8 cellular contexts compared by ENCODE assay signal in genomic region chr20:10673176-10673830, GRCh38. TPM values are rescaled to one million over a fixed set of nuclear protein-coding genes. Genes with fewer than 3 reads are reported as not detected.
DNase-seq lines count a peak whose midpoint lies in the region; ATAC-seq and TF ChIP-seq lines count a peak whose summit lies in the region.

No MANE protein-coding gene starts in this region.

- H3K36me3 Mint-ChIP-seq in memory B cell, result no peaks in the 10 kb centered on the region

- peaks cover 23% of the 10 kb centered on the region for H3K4me1 Mint-ChIP-seq in memory B cell

- H3K27ac Mint-ChIP-seq in memory B cell, result no peak overlapping the region

- no peaks in the 10 kb centered on the region for H3K36me3 ChIP-seq in effector memory CD4-positive, alpha-beta T cell (ENCODE audit: control insufficient read depth, insufficient read depth, low read length)
- no peaks in the 10 kb centered on the region for H3K36me3 ChIP-seq in tibial nerve

- H3K4me3 Mint-ChIP-seq in memory B cell, result peak overlapping the region; percentile 79

- TF ChIP-seq EP300 in tibial nerve (IDR thresholded peaks at IDR 0.05), result no peak

- 1% methylated on average over 48 to 57 of the region's 73 CpGs for WGBS in tibial nerve, 2 donors

- H3K27me3 Mint-ChIP-seq in memory B cell, result peaks cover 22% of the 10 kb centered on the region

- H3K4me3 ChIP-seq in HFF-Myc (replicated peaks; ENCODE audit: low read depth, low read length), result peak overlapping the region; percentile 71
- H3K4me3 ChIP-seq in effector memory CD4-positive, alpha-beta T cell (ENCODE audit: insufficient read depth, low read depth, low read length, poor library complexity, severe bottlenecking), result peak overlapping the region; percentile 60
- peak overlapping the region; percentile 68 to 89 (median 80) for H3K4me3 ChIP-seq in tibial nerve

- no peaks in the 10 kb centered on the region for H3K9me3 ChIP-seq in effector memory CD4-positive, alpha-beta T cell (ENCODE audit: control insufficient read depth, low read length)
- no peaks in the 10 kb centered on the region for H3K9me3 ChIP-seq in tibial nerve

- H3K9me3 Mint-ChIP-seq in memory B cell, result no peaks in the 10 kb centered on the region

- DNase-seq in CD1c-positive myeloid dendritic cell (ENCODE audit: extremely low spot score) (peak; percentile 27), HFF-Myc (ENCODE audit: extremely low read depth, low read depth) (no peak), SKM-1 treated with dmso at 0.1 percent for 144 hours (lab: John Stamatoyannopoulos, UW; ENCODE audit: unreplicated experiment) (peak; percentile 49), memory B cell (ENCODE audit: low spot score in 2 of 2) (peak in 1 of 2 donors; percentile 19), tibial nerve (ENCODE audit: low spot score in 2 of 2) (no peak), kidney tubule cell (ENCODE audit: low spot score) (no peak)
- no peak for DNase-seq in effector memory CD4-positive, alpha-beta T cell

- H3K27ac ChIP-seq in effector memory CD4-positive, alpha-beta T cell (ENCODE audit: insufficient read depth, low read length, poor library complexity, severe bottlenecking), result no peak overlapping the region
- peak overlapping the region; percentile 91 to 95 (median 95) for H3K27ac ChIP-seq in tibial nerve

- no peak for ATAC-seq in memory B cell (ENCODE audit: low read depth)
- no peak for ATAC-seq in activated CD4-positive, CD25-positive, alpha-beta regulatory T cell treated with anti-CD3 and anti-CD28 coated beads, Interleukin-2, amount 50 U/mL, for 24 hours

- peaks cover 22% of the 10 kb centered on the region for H3K27me3 ChIP-seq in effector memory CD4-positive, alpha-beta T cell (replicated peaks; ENCODE audit: control insufficient read depth, insufficient read depth, low read length, poor library complexity, severe bottlenecking)
- no peaks in the 10 kb centered on the region for H3K27me3 ChIP-seq in tibial nerve

- TF ChIP-seq CTCF in HFF-Myc (IDR thresholded peaks at IDR 0.05; ENCODE audit: low read depth, low read length, missing control alignments), result no peak
- no peak for TF ChIP-seq CTCF in tibial nerve (IDR thresholded peaks at IDR 0.05)

- H3K4me1 ChIP-seq in effector memory CD4-positive, alpha-beta T cell (ENCODE audit: control insufficient read depth, insufficient read depth, low read length, poor library complexity, severe bottlenecking), result peaks cover 19% of the 10 kb centered on the region
- peaks cover 0 to 41% (median 11%) of the 10 kb centered on the region in 4 donors for H3K4me1 ChIP-seq in tibial nerve

- no peak for TF ChIP-seq POLR2A in tibial nerve (IDR thresholded peaks at IDR 0.05)

RNA-seq across cellular contexts. Expression of gene JAG1, which starts 0.5 kb away (rescaled TPM):
- 100 to 1,000 TPM in 2 of 4 donors, 10 to 100 TPM in 2; 93.1 to 133 (median 112) TPM for total RNA-seq in tibial nerve

Comparison
In these comparisons a context has a peak if more than half of its experiments do, and no peak if none do; other contexts are left out.
1. DNase-seq: peak in CD1c-positive myeloid dendritic cell (single experiment) and SKM-1 treated with dmso at 0.1 percent for 144 hours (single experiment); none in HFF-Myc (single experiment), effector memory CD4-positive, alpha-beta T cell (0 of 3), tibial nerve (0 of 2) and kidney tubule cell (single experiment).
2. Peak in every context shown above with its lines, with median percentiles within 50 percentile points of each other: H3K4me3 ChIP-seq.